8 cellular contexts compared by ENCODE assay signal in genomic region chr4:42371306-42372063, GRCh38. TPM values are rescaled to one million over a fixed set of nuclear protein-coding genes. Genes with fewer than 3 reads are reported as not detected.
DNase-seq lines count a peak whose midpoint lies in the region; ATAC-seq and TF ChIP-seq lines count a peak whose summit lies in the region.

No MANE protein-coding gene starts in this region.

- H3K27ac Mint-ChIP-seq in Caco-2 (ENCODE audit: unreplicated experiment): no peak overlapping the region
- no peak overlapping the region for H3K27ac Mint-ChIP-seq in brain

- DNase-seq in Caco-2 (peak in 1 of 2 experiments; percentile 13), NCI-H1092 treated with DMSO at 0.1 percent for 48 hours (lab: John Stamatoyannopoulos, UW) (peak; percentile 68), kidney tubule cell (ENCODE audit: low spot score) (peak; percentile 61), iPS-NIHi7 (ENCODE audit: extremely low spot score) (no peak), GOT3 (lab: John Stamatoyannopoulos, UW) (no peak)

- H3K27me3 ChIP-seq in Caco-2 (replicated peaks; ENCODE audit: control insufficient read depth, insufficient read depth, low read length): no peaks in the 10 kb centered on the region

- H3K36me3 Mint-ChIP-seq in Caco-2 (ENCODE audit: insufficient read depth, unreplicated experiment) (no peaks in the 10 kb centered on the region), brain (no peaks in the 10 kb centered on the region)

- CTCF ChIA-PET in Caco-2 (lab: Charles Lee): interaction anchor here (0.5 to 4.0 kb wide), 5 partner anchors 12 to 276 kb away, joined by 3 to 49 read pairs (median 4); partner anchors contain the start of gene SHISA3

- no peak overlapping the region for H3K4me3 ChIP-seq in Caco-2 (ENCODE audit: low read depth, low read length)

- H3K4me3 Mint-ChIP-seq in Caco-2 (ENCODE audit: unreplicated experiment): no peak overlapping the region
- no peak overlapping the region for H3K4me3 Mint-ChIP-seq in brain

- ATAC-seq in GM21360 (IDR thresholded peaks at IDR 0.05; ENCODE audit: unreplicated experiment) (peak; percentile 82), GM19455 (IDR thresholded peaks at IDR 0.05; ENCODE audit: unreplicated experiment) (no peak)

- H3K4me1 ChIP-seq in Caco-2: no peaks in the 10 kb centered on the region

- H3K36me3 ChIP-seq in Caco-2 (ENCODE audit: control insufficient read depth, insufficient read depth, low read length): no peaks in the 10 kb centered on the region

- intact Hi-C loops in Caco-2 (cut with micrococcal nuclease; ENCODE audit: unreplicated experiment): loop anchor here (1.0 kb wide), 1 partner anchor 148 kb away; no protein-coding TSS in a partner anchor

- TF ChIP-seq CTCF in Caco-2 (IDR thresholded peaks at IDR 0.05; ENCODE audit: insufficient read depth in 1 of 2, low read depth in 1 of 2, low read length in 1 of 2, severe bottlenecking in 1 of 2, unreplicated experiment in 1 of 2) (peak; percentile 17 to 47), brain (conservative IDR thresholded peaks at IDR 0.05) (peak; percentile 62 to 74)

- H3K27me3 Mint-ChIP-seq in Caco-2 (ENCODE audit: insufficient read depth, unreplicated experiment): peaks cover 5% of the 10 kb centered on the region
- H3K27me3 Mint-ChIP-seq in brain: peaks cover 7% of the 10 kb centered on the region

- no peaks in the 10 kb centered on the region for H3K4me1 Mint-ChIP-seq in Caco-2 (ENCODE audit: low read depth, unreplicated experiment)
- H3K4me1 Mint-ChIP-seq in brain: no peaks in the 10 kb centered on the region

- no peaks in the 10 kb centered on the region for H3K9me3 ChIP-seq in Caco-2

- no peaks in the 10 kb centered on the region for H3K9me3 Mint-ChIP-seq in Caco-2 (ENCODE audit: unreplicated experiment)
- H3K9me3 Mint-ChIP-seq in brain: peaks cover 0 to 5% (median 3%) of the 10 kb centered on the region in 5 experiments

- no TSS peak for BruUV-seq in Caco-2 (replicated peaks; lab: Mats Ljungman, UMichigan)

- POLR2A ChIA-PET in Caco-2 (lab: Charles Lee): no interaction called here

RNA-seq across cellular contexts. Expression of gene SHISA3, which starts 25.8 kb away (rescaled TPM):
- not detected in 2 replicates for total RNA-seq in Caco-2 (2022)
- polyA plus RNA-seq in brain (ENCODE audit: insufficient read depth, low read depth, low replicate concordance): 0.37 TPM

Comparison
In these comparisons a context has a peak if more than half of its experiments do, and no peak if none do; other contexts are left out.
1. DNase-seq: peak in NCI-H1092 treated with DMSO at 0.1 percent for 48 hours (single experiment) and kidney tubule cell (single experiment); none in iPS-NIHi7 (single experiment) and GOT3 (single experiment).